In the genomic region with DNA sequence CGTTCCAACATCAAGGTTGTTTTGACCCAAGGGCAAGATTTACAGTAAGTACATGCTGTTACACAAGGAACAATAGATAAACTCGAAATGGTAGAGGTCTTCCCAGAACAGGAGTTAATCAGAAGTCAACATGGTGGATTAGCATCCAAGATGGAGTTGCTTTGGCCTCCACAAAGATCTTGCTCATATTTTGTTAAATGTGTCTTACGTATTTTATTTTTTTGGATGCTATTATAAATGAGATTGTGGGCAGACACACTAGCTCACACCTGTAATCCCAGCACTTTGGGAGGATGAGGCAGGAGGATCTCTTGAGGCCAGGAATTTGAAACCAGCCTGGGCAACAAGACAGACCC, we compare ENCODE assay signal across 20 cellular contexts. TPM values are rescaled to one million over a fixed set of nuclear protein-coding genes. Genes with fewer than 3 reads are reported as not detected.
DNase-seq lines count a peak whose midpoint lies in the region; ATAC-seq and TF ChIP-seq lines count a peak whose summit lies in the region.
"Had no signal": no experiment of that assay in that cellular context is flagged by ENCODE, and none has a peak within 500 bp of the region (broad histone marks: within the 10 kb centered on the region; RNA-seq: fewer than 3 reads in every experiment).

No MANE protein-coding gene starts in this region.

- H3K9me3 Mint-ChIP-seq in Calu3 (ENCODE audit: low read depth, unreplicated experiment): no peaks in the 10 kb centered on the region
- H3K9me3 Mint-ChIP-seq: CD4-positive, alpha-beta T cell; IgD-negative memory B cell had no signal

- H3K27me3 ChIP-seq in SU-DHL-6 (ENCODE audit: low read length): no peaks in the 10 kb centered on the region
- H3K27me3 ChIP-seq in neuron (ENCODE audit: insufficient read depth, low read length): no peaks in the 10 kb centered on the region
- no peaks in the 10 kb centered on the region for H3K27me3 ChIP-seq in psoas muscle (ENCODE audit: insufficient read depth in 3 of 3, low read length in 2 of 3)

- H3K4me3 ChIP-seq in SU-DHL-6 (ENCODE audit: insufficient read depth, low read length, poor library complexity, severe bottlenecking): no peak overlapping the region
- H3K4me3 ChIP-seq in neuron (ENCODE audit: low read length): no peak overlapping the region
- H3K4me3 ChIP-seq in psoas muscle: no peak overlapping the region
- H3K4me3 ChIP-seq: GM12878, PC-9 had no signal

- no peaks in the 10 kb centered on the region for H3K79me2 ChIP-seq in SU-DHL-6 (ENCODE audit: insufficient read depth, low read length)

- H3K9ac ChIP-seq in SU-DHL-6 (ENCODE audit: low read length): no peak overlapping the region

- H3K4me1 ChIP-seq in neuron (ENCODE audit: insufficient read depth, low read length) (no peaks in the 10 kb centered on the region), psoas muscle (no peaks in the 10 kb centered on the region)
- H3K4me1 ChIP-seq: Caco-2 had no signal

- H3K9me2 ChIP-seq in SU-DHL-6 (replicated peaks; ENCODE audit: insufficient read depth, low read length): no peaks in the 10 kb centered on the region

- 79 to 85% (median 84%) methylated on average over 3 of the region's 3 CpGs for WGBS in psoas muscle, 3 donors

- H3K27me3 Mint-ChIP-seq in Calu3 (ENCODE audit: unreplicated experiment): no peaks in the 10 kb centered on the region
- H3K27me3 Mint-ChIP-seq: CD4-positive, alpha-beta T cell; IgD-negative memory B cell had no signal

- no peaks in the 10 kb centered on the region for H4K20me1 ChIP-seq in SU-DHL-6 (ENCODE audit: low read depth, low read length)

- no peaks in the 10 kb centered on the region for H3K36me3 Mint-ChIP-seq in Calu3 (ENCODE audit: insufficient read depth, unreplicated experiment)
- H3K36me3 Mint-ChIP-seq: IgD-negative memory B cell had no signal

- CTCF ChIA-PET in Calu3 (lab: Charles Lee): interaction anchor here (0.6 to 1.5 kb wide), 3 partner anchors 15 to 47 kb away, joined by 3 to 8 read pairs (median 4); a partner anchor contains a TSS

- intact Hi-C loops in Calu3 (cut with micrococcal nuclease; ENCODE audit: unreplicated experiment): no loop called here
- intact Hi-C loops in psoas muscle (cut with DNase I): no loop called here

- peak overlapping the region; percentile 26 for H3K4me2 ChIP-seq in SU-DHL-6 (ENCODE audit: low read depth, low read length, poor library complexity, severe bottlenecking)
- H3K4me2 ChIP-seq: PC-9 had no signal

- BruUV-seq in Calu3 (replicated peaks; lab: Mats Ljungman, UMichigan): no TSS peak

- peaks cover 11% of the 10 kb centered on the region for H3K4me1 Mint-ChIP-seq in Calu3 (ENCODE audit: low read depth, unreplicated experiment)

- no peak overlapping the region for H3K27ac ChIP-seq in SU-DHL-6 (ENCODE audit: low read depth, low read length)
- no peak overlapping the region for H3K27ac ChIP-seq in psoas muscle
- H3K27ac ChIP-seq: PC-9, RWPE1 had no signal

- H3K4me3 Mint-ChIP-seq in Calu3 (ENCODE audit: low read depth, unreplicated experiment): peak overlapping the region; percentile 53
- H3K4me3 Mint-ChIP-seq: CD4-positive, alpha-beta T cell had no signal

- ATAC-seq in HG02885 (IDR thresholded peaks at IDR 0.05; ENCODE audit: poor library complexity, unreplicated experiment): peak; percentile 2
- no peak for ATAC-seq in HG03039 (IDR thresholded peaks at IDR 0.05; ENCODE audit: unreplicated experiment)
- ATAC-seq in psoas muscle: no peak
- ATAC-seq: GM12878 had no signal

- no peaks in the 10 kb centered on the region for H3F3A ChIP-seq in SU-DHL-6 (ENCODE audit: insufficient read depth)

- DNase-seq in Calu3 (no peak), iPS-NIHi7 (ENCODE audit: extremely low spot score) (no peak), psoas muscle (no peak), NCI-H2029 treated with DMSO at 0.1 percent for 48 hours (lab: John Stamatoyannopoulos, UW) (no peak)
- DNase-seq: Caco-2; CD4-positive, alpha-beta T cell; NCI-H1092 treated with DMSO at 0.1 percent for 48 hours; NCI-H2081 treated with DMSO at 0.1 percent for 48 hours; NCI-H446 treated with DMSO at 0.1 percent for 48 hours; NCI-H69; PC-9; SIG-M5; SW 1271 had no signal

- H3K27ac Mint-ChIP-seq in Calu3 (ENCODE audit: unreplicated experiment): no peak overlapping the region
- H3K27ac Mint-ChIP-seq: CD4-positive, alpha-beta T cell; IgD-negative memory B cell had no signal

- H2AFZ ChIP-seq in SU-DHL-6 (ENCODE audit: low read depth, low read length, severe bottlenecking): peak overlapping the region; percentile 54
- peak overlapping the region; percentile 32 for H2AFZ ChIP-seq in neuron (ENCODE audit: low read depth, low read length)
- H2AFZ ChIP-seq: PC-9 had no signal

- no peaks in the 10 kb centered on the region for H3K9me3 ChIP-seq in SU-DHL-6 (ENCODE audit: insufficient read depth, low read length)
- H3K9me3 ChIP-seq in neuron (ENCODE audit: low read length): no peaks in the 10 kb centered on the region
- no peaks in the 10 kb centered on the region for H3K9me3 ChIP-seq in psoas muscle
- H3K9me3 ChIP-seq: Caco-2 had no signal

- H3K36me3 ChIP-seq in SU-DHL-6 (ENCODE audit: low read length) (no peaks in the 10 kb centered on the region), neuron (ENCODE audit: insufficient read depth, low read length) (no peaks in the 10 kb centered on the region), psoas muscle (ENCODE audit: insufficient read depth in 1 of 2, low read depth in 1 of 2) (no peaks in the 10 kb centered on the region)

- no peak for TF ChIP-seq CTCF in Calu3 (IDR thresholded peaks at IDR 0.05; ENCODE audit: unreplicated experiment)
- TF ChIP-seq CTCF in SU-DHL-6 (IDR thresholded peaks at IDR 0.05; ENCODE audit: insufficient read depth, low read length, poor library complexity, severe bottlenecking): no peak
- no peak for TF ChIP-seq CTCF in psoas muscle (IDR thresholded peaks at IDR 0.05)

RNA-seq across cellular contexts. Expression of a gene that starts 22.3 kb away (rescaled TPM):
- 115 and 139 TPM in 2 replicates for total RNA-seq in Calu3 (2022)
- 100 to 1,000 TPM; 152 to 180 (median 167) TPM for total RNA-seq in psoas muscle
- 100 to 1,000 TPM in 1 of 3 donors, 10 to 100 TPM in 2; 23.7 to 117 (median 53.6) TPM for polyA plus RNA-seq in psoas muscle

RNA-seq across cellular contexts. Expression of a gene that starts 46.5 kb away (rescaled TPM):
- total RNA-seq in Calu3 (2022): 20.6 and 29.6 TPM in 2 replicates
- total RNA-seq in psoas muscle: 10 to 100 TPM; 10.4 to 29.7 (median 23.0) TPM
- polyA plus RNA-seq in psoas muscle: 10 to 100 TPM in 2 of 3 donors, 1 to 10 TPM in 1; 6.0 to 31.1 (median 12.6) TPM
